ENCODE assay signal across 9 cellular contexts in genomic region chr3:182925330-182925943, GRCh38. TPM values are rescaled to one million over a fixed set of nuclear protein-coding genes. Genes with fewer than 3 reads are reported as not detected.
DNase-seq lines count a peak whose midpoint lies in the region; ATAC-seq and TF ChIP-seq lines count a peak whose summit lies in the region.
"Had no signal": no experiment of that assay in that cellular context is flagged by ENCODE, and none has a peak within 500 bp of the region (broad histone marks: within the 10 kb centered on the region; RNA-seq: fewer than 3 reads in every experiment).

No MANE protein-coding gene starts in this region.

- peaks cover 9 to 22% of the 10 kb centered on the region in 2 donors for H3K9me3 Mint-ChIP-seq in stimulated activated naive CD8-positive, alpha-beta T cell treated with anti-CD3 and anti-CD28 coated beads, Interleukin-15, amount 100 ng/mL, for 72 hours

- H3K4me3 ChIP-seq in GM12865 (ENCODE audit: low read depth, low read length): no peak overlapping the region

- no peaks in the 10 kb centered on the region for H3K27me3 ChIP-seq in foreskin keratinocyte

- peak overlapping the region in 1 of 2 donors; percentile 14 for H3K27ac Mint-ChIP-seq in stimulated activated naive CD8-positive, alpha-beta T cell treated with anti-CD3 and anti-CD28 coated beads, Interleukin-15, amount 100 ng/mL, for 72 hours
- H3K27ac Mint-ChIP-seq: activated CD4-positive, alpha-beta T cell treated with anti-CD3 and anti-CD28 coated beads for 36 hours had no signal

- no peaks in the 10 kb centered on the region for H3K4me1 ChIP-seq in foreskin keratinocyte

- no peaks in the 10 kb centered on the region for H3K27me3 Mint-ChIP-seq in stimulated activated naive CD8-positive, alpha-beta T cell treated with anti-CD3 and anti-CD28 coated beads, Interleukin-15, amount 100 ng/mL, for 72 hours
- H3K27me3 Mint-ChIP-seq: activated CD4-positive, alpha-beta T cell treated with anti-CD3 and anti-CD28 coated beads for 36 hours had no signal

- ATAC-seq in GM21515 (IDR thresholded peaks at IDR 0.05; ENCODE audit: unreplicated experiment) (peak; percentile 93), HG03469 (IDR thresholded peaks at IDR 0.05; ENCODE audit: unreplicated experiment) (peak; percentile 94), foreskin keratinocyte (peak; percentile 87)
- no peak for ATAC-seq in stimulated activated naive CD8-positive, alpha-beta T cell treated with anti-CD3 and anti-CD28 coated beads, Interleukin-15, amount 100 ng/mL, for 72 hours
- ATAC-seq in activated CD4-positive, CD25-positive, alpha-beta regulatory T cell treated with anti-CD3 and anti-CD28 coated beads, Interleukin-2, amount 50 U/mL, for 24 hours: no peak
- ATAC-seq: activated CD4-positive, alpha-beta T cell treated with anti-CD3 and anti-CD28 coated beads for 36 hours had no signal

- peaks cover 6% of the 10 kb centered on the region for H3K4me1 Mint-ChIP-seq in stimulated activated naive CD8-positive, alpha-beta T cell treated with anti-CD3 and anti-CD28 coated beads, Interleukin-15, amount 100 ng/mL, for 72 hours

- DNase-seq in GM12865 (ENCODE audit: low read depth) (peak; percentile 87), foreskin keratinocyte (peak; percentile 75 to 85), H4 (ENCODE audit: low spot score) (no peak), 8988T (no peak)
- DNase-seq in stimulated activated naive CD8-positive, alpha-beta T cell treated with anti-CD3 and anti-CD28 coated beads, Interleukin-15, amount 100 ng/mL, for 72 hours: no peak
- DNase-seq: activated CD4-positive, alpha-beta T cell treated with anti-CD3 and anti-CD28 coated beads for 36 hours had no signal

- TF ChIP-seq CTCF in GM12865 (IDR thresholded peaks at IDR 0.05; ENCODE audit: insufficient read depth, low read depth, low read length, missing control alignments) (no peak), foreskin keratinocyte (conservative IDR thresholded peaks at IDR 0.05) (no peak)

- H3K4me3 Mint-ChIP-seq in stimulated activated naive CD8-positive, alpha-beta T cell treated with anti-CD3 and anti-CD28 coated beads, Interleukin-15, amount 100 ng/mL, for 72 hours: no peak overlapping the region
- H3K4me3 Mint-ChIP-seq: activated CD4-positive, alpha-beta T cell treated with anti-CD3 and anti-CD28 coated beads for 36 hours had no signal

- no peak overlapping the region for H3K27ac ChIP-seq in foreskin keratinocyte

RNA-seq across cellular contexts. Expression of gene DCUN1D1, which starts 54.9 kb away (rescaled TPM):
- 28.7 and 30.9 TPM in 2 replicates for total RNA-seq in foreskin keratinocyte
- 7.6 and 9.0 TPM in 2 replicates for polyA plus RNA-seq in foreskin keratinocyte
- total RNA-seq in H4 (2014; rRNA removed; shearing (Covaris generic)): 26.0 and 33.3 TPM in 2 replicates

Comparison
In these comparisons a context has a peak if more than half of its experiments do, and no peak if none do; other contexts are left out.
1. DNase-seq: peak in GM12865 (single experiment) and foreskin keratinocyte (2 of 2); none in H4 (single experiment), 8988T (single experiment) and stimulated activated naive CD8-positive, alpha-beta T cell treated with anti-CD3 and anti-CD28 coated beads, Interleukin-15, amount 100 ng/mL, for 72 hours (0 of 2).
2. ATAC-seq: peak in GM21515 (single experiment), HG03469 (single experiment) and foreskin keratinocyte (single experiment); none in stimulated activated naive CD8-positive, alpha-beta T cell treated with anti-CD3 and anti-CD28 coated beads, Interleukin-15, amount 100 ng/mL, for 72 hours (single experiment) and activated CD4-positive, CD25-positive, alpha-beta regulatory T cell treated with anti-CD3 and anti-CD28 coated beads, Interleukin-2, amount 50 U/mL, for 24 hours (0 of 2).